1 cellular context compared by ENCODE assay signal in the genomic region with DNA sequence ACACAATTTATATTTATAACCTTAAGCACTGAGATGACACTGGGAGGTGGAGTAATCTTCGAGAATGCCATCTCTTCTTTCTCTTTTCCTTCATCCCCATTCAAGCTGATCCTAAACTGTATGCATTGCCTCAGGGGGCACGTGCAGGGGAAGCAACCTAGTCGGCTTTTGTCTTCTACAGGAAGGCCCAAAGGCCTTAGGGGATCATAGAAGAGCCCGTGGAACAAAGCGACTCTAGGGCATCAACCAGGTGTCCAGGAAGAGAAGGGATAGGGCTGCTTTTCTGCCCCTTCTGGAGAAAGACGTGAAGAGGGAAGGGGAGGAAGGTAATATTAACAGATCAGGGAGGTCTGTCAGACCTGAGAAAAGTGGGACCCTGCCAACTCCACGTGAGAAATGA.
TF ChIP-seq lines count a peak whose summit lies in the region.

No MANE protein-coding gene starts in this region.

TF ChIP-seq in GM23338, 12 proteins besides CTCF, POLR2A, EP300 and RAD21 (continued from another document):
- TF ChIP-seq, protein P1, sequence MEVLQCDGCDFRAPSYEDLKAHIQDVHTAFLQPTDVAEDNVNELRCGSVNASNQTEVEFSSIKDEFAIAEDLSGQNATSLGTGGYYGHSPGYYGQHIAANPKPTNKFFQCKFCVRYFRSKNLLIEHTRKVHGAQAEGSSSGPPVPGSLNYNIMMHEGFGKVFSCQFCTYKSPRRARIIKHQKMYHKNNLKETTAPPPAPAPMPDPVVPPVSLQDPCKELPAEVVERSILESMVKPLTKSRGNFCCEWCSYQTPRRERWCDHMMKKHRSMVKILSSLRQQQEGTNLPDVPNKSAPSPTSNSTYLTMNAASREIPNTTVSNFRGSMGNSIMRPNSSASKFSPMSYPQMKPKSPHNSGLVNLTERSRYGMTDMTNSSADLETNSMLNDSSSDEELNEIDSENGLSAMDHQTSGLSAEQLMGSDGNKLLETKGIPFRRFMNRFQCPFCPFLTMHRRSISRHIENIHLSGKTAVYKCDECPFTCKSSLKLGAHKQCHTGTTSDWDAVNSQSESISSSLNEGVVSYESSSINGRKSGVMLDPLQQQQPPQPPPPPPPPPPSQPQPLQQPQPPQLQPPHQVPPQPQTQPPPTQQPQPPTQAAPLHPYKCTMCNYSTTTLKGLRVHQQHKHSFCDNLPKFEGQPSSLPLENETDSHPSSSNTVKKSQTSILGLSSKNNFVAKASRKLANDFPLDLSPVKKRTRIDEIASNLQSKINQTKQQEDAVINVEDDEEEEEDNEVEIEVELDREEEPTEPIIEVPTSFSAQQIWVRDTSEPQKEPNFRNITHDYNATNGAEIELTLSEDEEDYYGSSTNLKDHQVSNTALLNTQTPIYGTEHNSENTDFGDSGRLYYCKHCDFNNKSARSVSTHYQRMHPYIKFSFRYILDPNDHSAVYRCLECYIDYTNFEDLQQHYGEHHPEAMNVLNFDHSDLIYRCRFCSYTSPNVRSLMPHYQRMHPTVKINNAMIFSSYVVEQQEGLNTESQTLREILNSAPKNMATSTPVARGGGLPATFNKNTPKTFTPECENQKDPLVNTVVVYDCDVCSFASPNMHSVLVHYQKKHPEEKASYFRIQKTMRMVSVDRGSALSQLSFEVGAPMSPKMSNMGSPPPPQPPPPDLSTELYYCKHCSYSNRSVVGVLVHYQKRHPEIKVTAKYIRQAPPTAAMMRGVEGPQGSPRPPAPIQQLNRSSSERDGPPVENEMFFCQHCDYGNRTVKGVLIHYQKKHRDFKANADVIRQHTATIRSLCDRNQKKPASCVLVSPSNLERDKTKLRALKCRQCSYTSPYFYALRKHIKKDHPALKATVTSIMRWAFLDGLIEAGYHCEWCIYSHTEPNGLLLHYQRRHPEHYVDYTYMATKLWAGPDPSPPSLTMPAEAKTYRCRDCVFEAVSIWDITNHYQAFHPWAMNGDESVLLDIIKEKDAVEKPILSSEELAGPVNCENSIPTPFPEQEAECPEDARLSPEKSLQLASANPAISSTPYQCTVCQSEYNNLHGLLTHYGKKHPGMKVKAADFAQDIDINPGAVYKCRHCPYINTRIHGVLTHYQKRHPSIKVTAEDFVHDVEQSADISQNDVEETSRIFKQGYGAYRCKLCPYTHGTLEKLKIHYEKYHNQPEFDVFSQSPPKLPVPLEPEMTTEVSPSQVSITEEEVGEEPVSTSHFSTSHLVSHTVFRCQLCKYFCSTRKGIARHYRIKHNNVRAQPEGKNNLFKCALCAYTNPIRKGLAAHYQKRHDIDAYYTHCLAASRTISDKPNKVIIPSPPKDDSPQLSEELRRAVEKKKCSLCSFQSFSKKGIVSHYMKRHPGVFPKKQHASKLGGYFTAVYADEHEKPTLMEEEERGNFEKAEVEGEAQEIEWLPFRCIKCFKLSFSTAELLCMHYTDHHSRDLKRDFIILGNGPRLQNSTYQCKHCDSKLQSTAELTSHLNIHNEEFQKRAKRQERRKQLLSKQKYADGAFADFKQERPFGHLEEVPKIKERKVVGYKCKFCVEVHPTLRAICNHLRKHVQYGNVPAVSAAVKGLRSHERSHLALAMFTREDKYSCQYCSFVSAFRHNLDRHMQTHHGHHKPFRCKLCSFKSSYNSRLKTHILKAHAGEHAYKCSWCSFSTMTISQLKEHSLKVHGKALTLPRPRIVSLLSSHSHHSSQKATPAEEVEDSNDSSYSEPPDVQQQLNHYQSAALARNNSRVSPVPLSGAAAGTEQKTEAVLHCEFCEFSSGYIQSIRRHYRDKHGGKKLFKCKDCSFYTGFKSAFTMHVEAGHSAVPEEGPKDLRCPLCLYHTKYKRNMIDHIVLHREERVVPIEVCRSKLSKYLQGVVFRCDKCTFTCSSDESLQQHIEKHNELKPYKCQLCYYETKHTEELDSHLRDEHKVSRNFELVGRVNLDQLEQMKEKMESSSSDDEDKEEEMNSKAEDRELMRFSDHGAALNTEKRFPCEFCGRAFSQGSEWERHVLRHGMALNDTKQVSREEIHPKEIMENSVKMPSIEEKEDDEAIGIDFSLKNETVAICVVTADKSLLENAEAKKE (CRISPR knock-in tag; IDR thresholded peaks at IDR 0.05) = no peak
- TF ChIP-seq, protein P2, sequence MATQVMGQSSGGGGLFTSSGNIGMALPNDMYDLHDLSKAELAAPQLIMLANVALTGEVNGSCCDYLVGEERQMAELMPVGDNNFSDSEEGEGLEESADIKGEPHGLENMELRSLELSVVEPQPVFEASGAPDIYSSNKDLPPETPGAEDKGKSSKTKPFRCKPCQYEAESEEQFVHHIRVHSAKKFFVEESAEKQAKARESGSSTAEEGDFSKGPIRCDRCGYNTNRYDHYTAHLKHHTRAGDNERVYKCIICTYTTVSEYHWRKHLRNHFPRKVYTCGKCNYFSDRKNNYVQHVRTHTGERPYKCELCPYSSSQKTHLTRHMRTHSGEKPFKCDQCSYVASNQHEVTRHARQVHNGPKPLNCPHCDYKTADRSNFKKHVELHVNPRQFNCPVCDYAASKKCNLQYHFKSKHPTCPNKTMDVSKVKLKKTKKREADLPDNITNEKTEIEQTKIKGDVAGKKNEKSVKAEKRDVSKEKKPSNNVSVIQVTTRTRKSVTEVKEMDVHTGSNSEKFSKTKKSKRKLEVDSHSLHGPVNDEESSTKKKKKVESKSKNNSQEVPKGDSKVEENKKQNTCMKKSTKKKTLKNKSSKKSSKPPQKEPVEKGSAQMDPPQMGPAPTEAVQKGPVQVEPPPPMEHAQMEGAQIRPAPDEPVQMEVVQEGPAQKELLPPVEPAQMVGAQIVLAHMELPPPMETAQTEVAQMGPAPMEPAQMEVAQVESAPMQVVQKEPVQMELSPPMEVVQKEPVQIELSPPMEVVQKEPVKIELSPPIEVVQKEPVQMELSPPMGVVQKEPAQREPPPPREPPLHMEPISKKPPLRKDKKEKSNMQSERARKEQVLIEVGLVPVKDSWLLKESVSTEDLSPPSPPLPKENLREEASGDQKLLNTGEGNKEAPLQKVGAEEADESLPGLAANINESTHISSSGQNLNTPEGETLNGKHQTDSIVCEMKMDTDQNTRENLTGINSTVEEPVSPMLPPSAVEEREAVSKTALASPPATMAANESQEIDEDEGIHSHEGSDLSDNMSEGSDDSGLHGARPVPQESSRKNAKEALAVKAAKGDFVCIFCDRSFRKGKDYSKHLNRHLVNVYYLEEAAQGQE (IDR thresholded peaks at IDR 0.05; ENCODE audit: unreplicated experiment) = no peak
- TF ChIP-seq, protein P3, sequence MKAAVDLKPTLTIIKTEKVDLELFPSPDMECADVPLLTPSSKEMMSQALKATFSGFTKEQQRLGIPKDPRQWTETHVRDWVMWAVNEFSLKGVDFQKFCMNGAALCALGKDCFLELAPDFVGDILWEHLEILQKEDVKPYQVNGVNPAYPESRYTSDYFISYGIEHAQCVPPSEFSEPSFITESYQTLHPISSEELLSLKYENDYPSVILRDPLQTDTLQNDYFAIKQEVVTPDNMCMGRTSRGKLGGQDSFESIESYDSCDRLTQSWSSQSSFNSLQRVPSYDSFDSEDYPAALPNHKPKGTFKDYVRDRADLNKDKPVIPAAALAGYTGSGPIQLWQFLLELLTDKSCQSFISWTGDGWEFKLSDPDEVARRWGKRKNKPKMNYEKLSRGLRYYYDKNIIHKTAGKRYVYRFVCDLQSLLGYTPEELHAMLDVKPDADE (IDR thresholded peaks at IDR 0.05) = no peak
- TF ChIP-seq POLR2AphosphoS5 (IDR thresholded peaks at IDR 0.05; ENCODE audit: low read depth) (no peak), STAT1 (IDR thresholded peaks at IDR 0.05; ENCODE audit: unreplicated experiment) (no peak), ZNF114 (CRISPR knock-in tag; IDR thresholded peaks at IDR 0.05) (no peak), NANOG (IDR thresholded peaks at IDR 0.05; ENCODE audit: borderline replicate concordance) (no peak), CREB1 (CRISPR knock-in tag; IDR thresholded peaks at IDR 0.05; ENCODE audit: low read depth) (no peak), EZH2phosphoT487 (IDR thresholded peaks at IDR 0.05; ENCODE audit: unreplicated experiment) (no peak)
